Comparison of ENCODE assay signal across 16 cellular contexts in the genomic region with DNA sequence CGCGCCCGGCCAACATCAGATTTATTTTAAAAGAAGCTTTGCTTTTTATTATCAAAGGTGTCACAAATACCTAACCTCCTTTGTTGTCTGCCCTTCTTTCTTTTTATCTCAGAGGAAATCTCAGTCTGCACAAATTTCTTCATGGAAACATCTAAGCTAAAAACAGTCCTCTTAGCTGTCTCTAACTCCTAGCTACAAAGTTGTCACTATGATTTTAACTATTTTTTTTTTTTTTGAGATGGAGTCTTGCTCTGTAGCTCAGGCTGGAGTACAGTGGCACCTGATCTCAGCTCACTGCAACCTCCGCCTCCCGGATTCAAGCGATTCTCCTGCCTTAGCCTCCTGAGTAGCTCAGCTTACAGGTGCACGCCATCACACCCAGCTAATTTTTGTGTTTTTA. TPM values are rescaled to one million over a fixed set of nuclear protein-coding genes. Genes with fewer than 3 reads are reported as not detected.
DNase-seq lines count a peak whose midpoint lies in the region; ATAC-seq and TF ChIP-seq lines count a peak whose summit lies in the region.
"Had no signal": no experiment of that assay in that cellular context is flagged by ENCODE, and none has a peak within 500 bp of the region (broad histone marks: within the 10 kb centered on the region; RNA-seq: fewer than 3 reads in every experiment).

No MANE protein-coding gene starts in this region.

- peak overlapping the region; percentile 54 to 69 for H3K4me3 Mint-ChIP-seq in activated T-cell treated with anti-CD3 and anti-CD28 coated beads, Interleukin-2, amount 50 U/mL, for 72 hours
- peak overlapping the region; percentile 18 for H3K4me3 Mint-ChIP-seq in activated naive CD8-positive, alpha-beta T cell treated with anti-CD3 and anti-CD28 coated beads for 36 hours
- H3K4me3 Mint-ChIP-seq in stimulated activated memory B cell treated with anti-CD40 and anti-IgM and Interleukin-4, amounts not matched to agents 10 μg/mL and 1 μg/mL and 100 μg/mL, for 72 hours = no peak overlapping the region

- H3K27me3 Mint-ChIP-seq in activated T-cell treated with anti-CD3 and anti-CD28 coated beads, Interleukin-2, amount 50 U/mL, for 72 hours (ENCODE audit: low read depth) = no peaks in the 10 kb centered on the region
- H3K27me3 Mint-ChIP-seq in activated naive CD8-positive, alpha-beta T cell treated with anti-CD3 and anti-CD28 coated beads for 36 hours = no peaks in the 10 kb centered on the region
- no peaks in the 10 kb centered on the region for H3K27me3 Mint-ChIP-seq in stimulated activated memory B cell treated with anti-CD40 and anti-IgM and Interleukin-4, amounts not matched to agents 10 μg/mL and 1 μg/mL and 100 μg/mL, for 72 hours

- no peak overlapping the region for H3K9ac ChIP-seq in Loucy (ENCODE audit: low read depth, low read length, poor library complexity, severe bottlenecking)

- no peaks in the 10 kb centered on the region for H3K9me3 Mint-ChIP-seq in activated T-cell treated with anti-CD3 and anti-CD28 coated beads, Interleukin-2, amount 50 U/mL, for 72 hours
- H3K9me3 Mint-ChIP-seq in activated naive CD8-positive, alpha-beta T cell treated with anti-CD3 and anti-CD28 coated beads for 36 hours = no peaks in the 10 kb centered on the region
- no peaks in the 10 kb centered on the region for H3K9me3 Mint-ChIP-seq in stimulated activated memory B cell treated with anti-CD40 and anti-IgM and Interleukin-4, amounts not matched to agents 10 μg/mL and 1 μg/mL and 100 μg/mL, for 72 hours

- ATAC-seq in activated T-cell treated with anti-CD3 and anti-CD28 coated beads, Interleukin-2, amount 50 U/mL, for 72 hours (replicated peaks in 1 of 2) = no peak
- ATAC-seq in stimulated activated memory B cell treated with anti-CD40 and anti-IgM and Interleukin-4, amounts not matched to agents 10 μg/mL and 1 μg/mL and 100 μg/mL, for 72 hours = no peak
- ATAC-seq: esophagus mucosa, gastroesophageal sphincter had no signal

- DNase-seq in activated T-cell treated with anti-CD3 and anti-CD28 coated beads, Interleukin-2, amount 50 U/mL, for 72 hours = no peak
- no peak for DNase-seq in activated T-cell treated with anti-CD3 and anti-CD28 coated beads, Interleukin-2, amount 50 U/mL, for 1 hour
- no peak for DNase-seq in activated naive CD8-positive, alpha-beta T cell treated with anti-CD3 and anti-CD28 coated beads for 36 hours
- DNase-seq in NCI-H510A treated with DMSO at 0.1 percent for 48 hours (lab: John Stamatoyannopoulos, UW) (no peak), GM19240 (ENCODE audit: insufficient read length, low spot score) (no peak)
- DNase-seq in activated CD4-positive, CD25-positive, alpha-beta regulatory T cell (lab: John Stamatoyannopoulos, UW) = no peak
- DNase-seq: ACHN; dorsolateral prefrontal cortex; mesendoderm; NCI-H1694; NK-92 treated with Interleukin-12 subunit alpha and Interleukin-12 subunit beta, amount 100 ng/mL, for 24 hours had no signal

- no peaks in the 10 kb centered on the region for H3F3A ChIP-seq in Loucy (ENCODE audit: low read depth)

- peaks cover 10 to 36% of the 10 kb centered on the region in 2 donors for H3K36me3 Mint-ChIP-seq in activated T-cell treated with anti-CD3 and anti-CD28 coated beads, Interleukin-2, amount 50 U/mL, for 72 hours (ENCODE audit: insufficient read depth in 2 of 2)
- peaks cover 36% of the 10 kb centered on the region for H3K36me3 Mint-ChIP-seq in activated naive CD8-positive, alpha-beta T cell treated with anti-CD3 and anti-CD28 coated beads for 36 hours
- peaks cover 32% of the 10 kb centered on the region for H3K36me3 Mint-ChIP-seq in stimulated activated memory B cell treated with anti-CD40 and anti-IgM and Interleukin-4, amounts not matched to agents 10 μg/mL and 1 μg/mL and 100 μg/mL, for 72 hours

- peak overlapping the region; percentile 75 for H3K27ac Mint-ChIP-seq in activated T-cell treated with anti-CD3 and anti-CD28 coated beads, Interleukin-2, amount 50 U/mL, for 72 hours
- H3K27ac Mint-ChIP-seq in activated naive CD8-positive, alpha-beta T cell treated with anti-CD3 and anti-CD28 coated beads for 36 hours = peak overlapping the region; percentile 29
- H3K27ac Mint-ChIP-seq in stimulated activated memory B cell treated with anti-CD40 and anti-IgM and Interleukin-4, amounts not matched to agents 10 μg/mL and 1 μg/mL and 100 μg/mL, for 72 hours = peak overlapping the region; percentile 35

- peaks cover 100% of the 10 kb centered on the region for H4K20me1 ChIP-seq in Loucy (ENCODE audit: insufficient read depth, low read length, poor library complexity, severe bottlenecking)

- peaks cover 27% of the 10 kb centered on the region for H3K36me3 ChIP-seq in Loucy (ENCODE audit: insufficient read depth, low read length)

- H3K4me1 ChIP-seq in Loucy (ENCODE audit: insufficient read depth, low read length, poor library complexity, severe bottlenecking) = peaks cover 67% of the 10 kb centered on the region

- no peaks in the 10 kb centered on the region for H3K9me3 ChIP-seq in Loucy (ENCODE audit: insufficient read depth, low read depth, low read length)
- H3K9me3 ChIP-seq: gastroesophageal sphincter, tibial nerve had no signal

- no peaks in the 10 kb centered on the region for H3K27me3 ChIP-seq in Loucy (ENCODE audit: insufficient read depth, low read length, poor library complexity, severe bottlenecking)
- H3K27me3 ChIP-seq: dorsolateral prefrontal cortex, gastroesophageal sphincter, tibial nerve had no signal

- peaks cover 100% of the 10 kb centered on the region for H3K79me2 ChIP-seq in Loucy (ENCODE audit: insufficient read depth, low read length)

- no peak for TF ChIP-seq CTCF in Loucy (conservative IDR thresholded peaks at IDR 0.05; ENCODE audit: low read length)

- no peaks in the 10 kb centered on the region for H3K9me2 ChIP-seq in Loucy (replicated peaks; ENCODE audit: low read depth, low read length)

- H3K4me2 ChIP-seq in Loucy (ENCODE audit: low read depth, low read length, poor library complexity, severe bottlenecking) = peak overlapping the region; percentile 96

- H3K4me3 ChIP-seq in Loucy (ENCODE audit: low read length, poor library complexity, severe bottlenecking) = peak overlapping the region; percentile 95
- H3K4me3 ChIP-seq: dorsolateral prefrontal cortex, gastroesophageal sphincter, tibial nerve had no signal

- H2AFZ ChIP-seq in Loucy (ENCODE audit: low read length) = no peak overlapping the region

- H3K4me1 Mint-ChIP-seq in activated T-cell treated with anti-CD3 and anti-CD28 coated beads, Interleukin-2, amount 50 U/mL, for 72 hours (ENCODE audit: low read depth) = peaks cover 65% of the 10 kb centered on the region
- peaks cover 63% of the 10 kb centered on the region for H3K4me1 Mint-ChIP-seq in activated naive CD8-positive, alpha-beta T cell treated with anti-CD3 and anti-CD28 coated beads for 36 hours
- H3K4me1 Mint-ChIP-seq in stimulated activated memory B cell treated with anti-CD40 and anti-IgM and Interleukin-4, amounts not matched to agents 10 μg/mL and 1 μg/mL and 100 μg/mL, for 72 hours = peaks cover 74% of the 10 kb centered on the region

RNA-seq across cellular contexts. Expression of a gene that starts 7.3 kb away (rescaled TPM):
- 10 to 100 TPM; 96.8 to 97.3 TPM for total RNA-seq in activated T-cell treated with anti-CD3 and anti-CD28 coated beads, Interleukin-2, amount 50 U/mL, for 72 hours
- total RNA-seq in activated naive CD8-positive, alpha-beta T cell treated with anti-CD3 and anti-CD28 coated beads for 36 hours = 100 to 1,000 TPM; 102 to 104 TPM

RNA-seq across cellular contexts. Expression of a gene that starts 54.2 kb away (rescaled TPM):
- 1 to 10 TPM; 2.0 to 2.6 TPM for total RNA-seq in activated T-cell treated with anti-CD3 and anti-CD28 coated beads, Interleukin-2, amount 50 U/mL, for 72 hours
- under 1 TPM; 0.41 to 0.70 TPM for total RNA-seq in activated naive CD8-positive, alpha-beta T cell treated with anti-CD3 and anti-CD28 coated beads for 36 hours
